Comparison of ENCODE assay signal across 20 cellular contexts in genomic region chr6:45375449-45375848, GRCh38. TPM values are rescaled to one million over a fixed set of nuclear protein-coding genes. Genes with fewer than 3 reads are reported as not detected.
DNase-seq lines count a peak whose midpoint lies in the region; ATAC-seq and TF ChIP-seq lines count a peak whose summit lies in the region.
"Had no signal": no experiment of that assay in that cellular context is flagged by ENCODE, and none has a peak within 500 bp of the region (broad histone marks: within the 10 kb centered on the region; RNA-seq: fewer than 3 reads in every experiment).

No MANE protein-coding gene starts in this region.

- no peaks in the 10 kb centered on the region for H3K9me3 ChIP-seq in CD8-positive, alpha-beta T cell (ENCODE audit: low read length)
- H3K9me3 ChIP-seq: left lung, suprapubic skin had no signal

- peaks cover 9% of the 10 kb centered on the region for H3K36me3 Mint-ChIP-seq in CD8-positive, alpha-beta T cell
- peaks cover 2% of the 10 kb centered on the region for H3K36me3 Mint-ChIP-seq in T-helper 2 cell treated with Interferon-gamma antibody and Interleukin-4, amounts not matched to agents 5 μg/mL and 100 μg/mL, for 36 hours (ENCODE audit: low read depth)
- H3K36me3 Mint-ChIP-seq: CD4-positive, CD25-positive, alpha-beta regulatory T cell had no signal

- H3K4me1 ChIP-seq in CD8-positive, alpha-beta T cell (ENCODE audit: insufficient read depth, low read length): peaks cover 8% of the 10 kb centered on the region
- peaks cover 27% of the 10 kb centered on the region for H3K4me1 ChIP-seq in KMS-11 (ENCODE audit: low read depth, poor library complexity, severe bottlenecking)

- TF ChIP-seq CTCF in CD8-positive, alpha-beta T cell (IDR thresholded peaks at IDR 0.05): no peak
- no peak for TF ChIP-seq CTCF in KMS-11 (conservative IDR thresholded peaks at IDR 0.05; ENCODE audit: low read depth, low read length)
- TF ChIP-seq CTCF in fibroblast of mammary gland (conservative IDR thresholded peaks at IDR 0.05; ENCODE audit: control insufficient read depth, insufficient read depth, low read depth, low read length): no peak

- CTCF ChIA-PET in CD8-positive, alpha-beta T cell (lab: Charles Lee): interaction anchor here (0.6 to 1.3 kb wide), 6 partner anchors 31 to 779 kb away, joined by 3 to 7 read pairs (median 5); no protein-coding TSS in a partner anchor

- no peak overlapping the region for H3K4me3 Mint-ChIP-seq in CD8-positive, alpha-beta T cell
- H3K4me3 Mint-ChIP-seq in T-helper 2 cell treated with Interferon-gamma antibody and Interleukin-4, amounts not matched to agents 5 μg/mL and 100 μg/mL, for 36 hours: peak overlapping the region; percentile 49
- H3K4me3 Mint-ChIP-seq: activated CD4-positive, alpha-beta memory T cell treated with anti-CD3 and anti-CD28 coated beads, Interleukin-2, amount 10 ng/mL, durations not matched to agents 7 days and 5 days had no signal

- H3K9ac ChIP-seq in KMS-11: no peak overlapping the region

- no peak for ATAC-seq in CD8-positive, alpha-beta T cell
- ATAC-seq in HG03097 (IDR thresholded peaks at IDR 0.05; ENCODE audit: low FRiP score, unreplicated experiment): no peak
- no peak for ATAC-seq in activated CD4-positive, CD25-positive, alpha-beta regulatory T cell treated with anti-CD3 and anti-CD28 coated beads, Interleukin-2, amount 50 U/mL, for 24 hours
- ATAC-seq: left lung had no signal

- no peaks in the 10 kb centered on the region for H3K27me3 Mint-ChIP-seq in CD8-positive, alpha-beta T cell (ENCODE audit: low read depth)
- no peaks in the 10 kb centered on the region for H3K27me3 Mint-ChIP-seq in T-helper 2 cell treated with Interferon-gamma antibody and Interleukin-4, amounts not matched to agents 5 μg/mL and 100 μg/mL, for 36 hours (ENCODE audit: low read depth)
- H3K27me3 Mint-ChIP-seq: activated CD4-positive, alpha-beta memory T cell treated with anti-CD3 and anti-CD28 coated beads, Interleukin-2, amount 10 ng/mL, durations not matched to agents 7 days and 5 days; CD4-positive, CD25-positive, alpha-beta regulatory T cell had no signal

- H3K36me3 ChIP-seq in CD8-positive, alpha-beta T cell (ENCODE audit: insufficient read depth, low read length): no peaks in the 10 kb centered on the region
- no peaks in the 10 kb centered on the region for H3K36me3 ChIP-seq in KMS-11 (ENCODE audit: insufficient read depth)
- H3K36me3 ChIP-seq: left lung, suprapubic skin had no signal

- POLR2A ChIA-PET in CD8-positive, alpha-beta T cell (lab: Charles Lee): interaction anchor here (0.6 kb wide), 1 partner anchor 17 kb away, joined by 3 read pairs; no protein-coding TSS in a partner anchor

- no peak overlapping the region for H3K27ac ChIP-seq in CD8-positive, alpha-beta T cell (ENCODE audit: low read depth, low read length)
- H3K27ac ChIP-seq in KMS-11: no peak overlapping the region
- H3K27ac ChIP-seq: left lung, suprapubic skin, VCaP had no signal

- H3K27ac Mint-ChIP-seq in CD8-positive, alpha-beta T cell: peak overlapping the region; percentile 8
- H3K27ac Mint-ChIP-seq in T-helper 2 cell treated with Interferon-gamma antibody and Interleukin-4, amounts not matched to agents 5 μg/mL and 100 μg/mL, for 36 hours: peak overlapping the region; percentile 73
- H3K27ac Mint-ChIP-seq: activated CD4-positive, alpha-beta memory T cell treated with anti-CD3 and anti-CD28 coated beads, Interleukin-2, amount 10 ng/mL, durations not matched to agents 7 days and 5 days had no signal

- peaks cover 37% of the 10 kb centered on the region for H3K4me1 Mint-ChIP-seq in CD8-positive, alpha-beta T cell (ENCODE audit: low read depth)
- peaks cover 36% of the 10 kb centered on the region for H3K4me1 Mint-ChIP-seq in T-helper 2 cell treated with Interferon-gamma antibody and Interleukin-4, amounts not matched to agents 5 μg/mL and 100 μg/mL, for 36 hours (ENCODE audit: low read depth)

- DNase-seq in CD8-positive, alpha-beta T cell: no peak
- no peak for DNase-seq in T-helper 2 cell treated with Interferon-gamma antibody and Interleukin-4, amounts not matched to agents 5 μg/mL and 100 μg/mL, for 36 hours (ENCODE audit: low spot score)
- DNase-seq in fibroblast of mammary gland (ENCODE audit: low read depth) (peak; percentile 45), iPS-NIHi7 (ENCODE audit: extremely low spot score) (no peak)
- no peak for DNase-seq in activated CD4-positive, CD25-positive, alpha-beta regulatory T cell treated with anti-CD3 and anti-CD28 coated beads, Interleukin-2, amount 50 U/mL, for 72 hours
- DNase-seq: activated CD4-positive, alpha-beta memory T cell treated with anti-CD3 and anti-CD28 coated beads, Interleukin-2, amount 10 ng/mL, durations not matched to agents 7 days and 5 days; amniotic stem cell; CD4-positive, CD25-positive, alpha-beta regulatory T cell; DMS53; IMR-90; left lung; NCI-H2029; NCI-H446 treated with DMSO at 0.1 percent for 48 hours; SHP77; T-helper 1 cell had no signal

- H4K20me1 ChIP-seq in KMS-11 (ENCODE audit: insufficient read depth): no peaks in the 10 kb centered on the region

- no peaks in the 10 kb centered on the region for H3K9me3 Mint-ChIP-seq in CD8-positive, alpha-beta T cell
- no peaks in the 10 kb centered on the region for H3K9me3 Mint-ChIP-seq in T-helper 2 cell treated with Interferon-gamma antibody and Interleukin-4, amounts not matched to agents 5 μg/mL and 100 μg/mL, for 36 hours
- H3K9me3 Mint-ChIP-seq: activated CD4-positive, alpha-beta memory T cell treated with anti-CD3 and anti-CD28 coated beads, Interleukin-2, amount 10 ng/mL, durations not matched to agents 7 days and 5 days; CD4-positive, CD25-positive, alpha-beta regulatory T cell had no signal

- intact Hi-C loops in CD8-positive, alpha-beta T cell (cut with DNase I, micrococcal nuclease): loop anchor here (5.0 kb wide), 4 partner anchors 53 to 642 kb away; partner anchors contain the start of gene CLIC5 (in 1 of the 2)

- H3K79me2 ChIP-seq in KMS-11 (ENCODE audit: insufficient read depth, low read depth): peaks cover 26% of the 10 kb centered on the region; the same call in 1 of the 2 replicates

- peak overlapping the region; percentile 79 for H3K4me2 ChIP-seq in KMS-11

- H2AFZ ChIP-seq in KMS-11 (ENCODE audit: low read depth): no peak overlapping the region

- no peak overlapping the region for H3K4me3 ChIP-seq in CD8-positive, alpha-beta T cell (ENCODE audit: low read depth, low read length)
- H3K4me3 ChIP-seq in KMS-11 (IDR thresholded peaks at IDR 0.05; ENCODE audit: insufficient read depth, low read depth, low read length) (no peak overlapping the region), fibroblast of mammary gland (ENCODE audit: control insufficient read depth, low read depth, low read length) (no peak overlapping the region)
- H3K4me3 ChIP-seq: left lung, suprapubic skin had no signal

- H3K27me3 ChIP-seq in CD8-positive, alpha-beta T cell (ENCODE audit: insufficient read depth, low read length): no peaks in the 10 kb centered on the region
- no peaks in the 10 kb centered on the region for H3K27me3 ChIP-seq in KMS-11 (ENCODE audit: insufficient read depth, low read depth)
- H3K27me3 ChIP-seq: left lung, suprapubic skin had no signal

RNA-seq across cellular contexts. Expression of gene SUPT3H, which starts 2.3 kb away (rescaled TPM):
- total RNA-seq in CD8-positive, alpha-beta T cell: 10 to 100 TPM in 1 of 2 experiments, 1 to 10 TPM in 1; 9.4 to 10.7 TPM

RNA-seq across cellular contexts. Expression of gene RUNX2, which starts 47.3 kb away (rescaled TPM):
- 10 to 100 TPM; 11.7 to 13.8 TPM for total RNA-seq in CD8-positive, alpha-beta T cell
